Comparison of ENCODE assay signal across 1 cellular context in genomic region chrX:72027914-72028307, GRCh38.
TF ChIP-seq lines count a peak whose summit lies in the region.

No MANE protein-coding gene starts in this region.

TF ChIP-seq in SK-N-SH, 30 proteins besides CTCF, POLR2A, EP300 and RAD21 (continued from another document):
- no peak for TF ChIP-seq USF1 (IDR thresholded peaks at IDR 0.05; ENCODE audit: borderline replicate concordance, low read depth)
- TF ChIP-seq RFX5 (IDR thresholded peaks at IDR 0.05; ENCODE audit: low read length), result no peak
- TF ChIP-seq SIN3A (IDR thresholded peaks at IDR 0.05; ENCODE audit: borderline replicate concordance, low read depth, low read length), result no peak
- TF ChIP-seq EZH2phosphoT487 (IDR thresholded peaks at IDR 0.05; ENCODE audit: borderline replicate concordance, low read depth), result no peak
- no peak for TF ChIP-seq TEAD4 (IDR thresholded peaks at IDR 0.05; ENCODE audit: borderline replicate concordance, insufficient read depth)
- no peak for TF ChIP-seq GABPA (IDR thresholded peaks at IDR 0.05; ENCODE audit: low read depth)
- TF ChIP-seq YY1 (IDR thresholded peaks at IDR 0.05; ENCODE audit: low read depth), result no peak
- TF ChIP-seq CHD2 (IDR thresholded peaks at IDR 0.05; ENCODE audit: low read length, partially characterized antibody), result no peak
- no peak for TF ChIP-seq MXI1 (IDR thresholded peaks at IDR 0.05; ENCODE audit: low read depth, low read length)
- TF ChIP-seq, protein P1, sequence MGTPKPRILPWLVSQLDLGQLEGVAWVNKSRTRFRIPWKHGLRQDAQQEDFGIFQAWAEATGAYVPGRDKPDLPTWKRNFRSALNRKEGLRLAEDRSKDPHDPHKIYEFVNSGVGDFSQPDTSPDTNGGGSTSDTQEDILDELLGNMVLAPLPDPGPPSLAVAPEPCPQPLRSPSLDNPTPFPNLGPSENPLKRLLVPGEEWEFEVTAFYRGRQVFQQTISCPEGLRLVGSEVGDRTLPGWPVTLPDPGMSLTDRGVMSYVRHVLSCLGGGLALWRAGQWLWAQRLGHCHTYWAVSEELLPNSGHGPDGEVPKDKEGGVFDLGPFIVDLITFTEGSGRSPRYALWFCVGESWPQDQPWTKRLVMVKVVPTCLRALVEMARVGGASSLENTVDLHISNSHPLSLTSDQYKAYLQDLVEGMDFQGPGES (IDR thresholded peaks at IDR 0.05; ENCODE audit: low read depth, low read length), result no peak
- no peak for TF ChIP-seq POLR2AphosphoS5 (IDR thresholded peaks at IDR 0.05; ENCODE audit: low read depth, low read length)
